In the genomic region with DNA sequence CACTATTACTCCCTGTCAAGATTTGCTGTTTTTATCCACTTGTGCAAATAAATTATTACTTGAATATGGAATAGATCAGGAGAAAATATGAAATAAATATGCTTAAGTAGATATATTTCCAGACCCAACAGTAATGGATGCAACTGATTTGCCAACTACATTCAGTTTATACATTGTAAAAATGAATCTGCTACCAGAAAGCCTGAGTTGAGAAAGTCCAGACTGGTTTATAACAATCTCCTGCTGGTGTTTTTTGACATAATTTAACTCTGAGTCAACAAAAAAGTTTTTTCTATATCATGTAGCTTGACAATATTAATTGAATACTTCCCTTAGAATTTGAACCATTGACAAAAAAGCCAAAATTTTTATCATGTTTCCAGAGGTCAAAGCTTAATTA, we compare ENCODE assay signal across 19 cellular contexts.
"Had no signal": no experiment of that assay in that cellular context is flagged by ENCODE, and none has a peak within 500 bp of the region (broad histone marks: within the 10 kb centered on the region; RNA-seq: fewer than 3 reads in every experiment).

No MANE protein-coding gene starts in this region.

- H3K27ac ChIP-seq: coronary artery, dorsolateral prefrontal cortex, esophagus muscularis mucosa, foreskin keratinocyte, gastroesophageal sphincter, heart left ventricle, hepatocyte, left lung, lower lobe of right lung had no signal

- H3K27me3 ChIP-seq: esophagus muscularis mucosa, gastroesophageal sphincter, heart left ventricle, hepatocyte, left lung had no signal

- H3K36me3 ChIP-seq: esophagus muscularis mucosa, gastroesophageal sphincter, heart left ventricle, left lung, lower lobe of right lung had no signal

- ATAC-seq: foreskin keratinocyte, gastroesophageal sphincter, heart left ventricle, left cardiac atrium, left lung, left ventricle myocardium superior, lower lobe of right lung, mucosa of descending colon had no signal

- H3K9me3 ChIP-seq: esophagus muscularis mucosa, gastroesophageal sphincter, heart left ventricle, left lung, lower lobe of right lung, mucosa of descending colon had no signal

- DNase-seq: dermis blood vessel endothelial cell; dorsolateral prefrontal cortex; effector CD4-positive, alpha-beta T cell; effector memory CD4-positive, alpha-beta T cell; foreskin keratinocyte; heart left ventricle; hypothalamus; immature natural killer cell; left cardiac atrium; left lung; left ventricle myocardium superior; lower lobe of right lung; mesenchymal stem cell; mucosa of descending colon; naive B cell had no signal

- H3K4me3 ChIP-seq: coronary artery, dorsolateral prefrontal cortex, esophagus muscularis mucosa, gastroesophageal sphincter, heart left ventricle, hepatocyte, left lung, lower lobe of right lung, mucosa of descending colon had no signal

- H3K4me1 ChIP-seq: esophagus muscularis mucosa, foreskin keratinocyte, gastroesophageal sphincter, heart left ventricle, left lung, lower lobe of right lung had no signal
